Comparison of ENCODE assay signal across 37 cellular contexts in the genomic region with DNA sequence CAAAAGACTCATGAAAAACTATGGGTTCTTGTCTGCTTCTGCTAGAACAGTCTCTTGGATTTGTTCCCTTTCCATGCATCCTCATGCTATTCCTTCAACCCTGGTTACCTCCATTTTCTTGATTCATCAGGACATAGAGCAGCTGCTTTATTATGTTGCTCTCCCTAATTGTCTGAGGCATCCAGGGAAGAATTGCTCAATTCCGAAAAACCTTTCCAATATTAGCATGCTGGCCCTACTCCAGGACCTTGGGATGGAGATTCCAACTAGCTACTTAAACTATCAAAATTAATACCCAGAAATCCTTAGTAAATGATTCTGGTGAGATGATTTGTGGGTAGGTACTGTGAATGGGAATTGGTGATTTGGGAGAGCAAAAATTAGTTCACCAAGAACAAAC. TPM values are rescaled to one million over a fixed set of nuclear protein-coding genes. Genes with fewer than 3 reads are reported as not detected.
"Had no signal": no experiment of that assay in that cellular context is flagged by ENCODE, and none has a peak within 500 bp of the region (broad histone marks: within the 10 kb centered on the region; RNA-seq: fewer than 3 reads in every experiment).

No MANE protein-coding gene starts in this region.

- H3K4me1 ChIP-seq: Peyer's patch had no signal

- H3K9me3 Mint-ChIP-seq: activated CD4-positive, alpha-beta memory T cell treated with anti-CD3 and anti-CD28 coated beads, Interleukin-2, amount 10 ng/mL, durations not matched to agents 7 days and 5 days; activated naive CD4-positive, alpha-beta T cell treated with anti-CD3 and anti-CD28 coated beads, Interleukin-2, amount 10 ng/mL, durations not matched to agents 7 days and 5 days; activated naive CD8-positive, alpha-beta T cell treated with anti-CD3 and anti-CD28 coated beads, Interleukin-2, amount 50 U/mL, for 24 hours had no signal

- H3K4me3 ChIP-seq: MG63, Peyer's patch, SK-N-MC had no signal

- H3K36me3 ChIP-seq: MG63, Peyer's patch, WERI-Rb-1 had no signal

- H3K27me3 ChIP-seq: MG63, Peyer's patch had no signal

- H3K9me3 ChIP-seq: MG63, Peyer's patch had no signal

- H3K4me3 Mint-ChIP-seq: activated CD4-positive, alpha-beta memory T cell treated with anti-CD3 and anti-CD28 coated beads, Interleukin-2, amount 10 ng/mL, durations not matched to agents 7 days and 5 days; activated CD8-positive, alpha-beta memory T cell treated with anti-CD3 and anti-CD28 coated beads, Interleukin-2, amount 10 ng/mL, durations not matched to agents 7 days and 5 days; activated naive CD4-positive, alpha-beta T cell treated with anti-CD3 and anti-CD28 coated beads, Interleukin-2, amount 10 ng/mL, durations not matched to agents 7 days and 5 days; activated naive CD8-positive, alpha-beta T cell; activated naive CD8-positive, alpha-beta T cell treated with anti-CD3 and anti-CD28 coated beads, Interleukin-2, amount 50 U/mL, for 24 hours; brain had no signal

- H3K27ac Mint-ChIP-seq: activated CD4-positive, alpha-beta memory T cell treated with anti-CD3 and anti-CD28 coated beads, Interleukin-2, amount 10 ng/mL, durations not matched to agents 7 days and 5 days; activated CD8-positive, alpha-beta memory T cell treated with anti-CD3 and anti-CD28 coated beads, Interleukin-2, amount 10 ng/mL, durations not matched to agents 7 days and 5 days; activated naive CD4-positive, alpha-beta T cell treated with anti-CD3 and anti-CD28 coated beads, Interleukin-2, amount 10 ng/mL, durations not matched to agents 7 days and 5 days; activated naive CD8-positive, alpha-beta T cell; activated naive CD8-positive, alpha-beta T cell treated with anti-CD3 and anti-CD28 coated beads, Interleukin-2, amount 50 U/mL, for 24 hours had no signal

- H3K27me3 Mint-ChIP-seq: activated CD4-positive, alpha-beta memory T cell treated with anti-CD3 and anti-CD28 coated beads, Interleukin-2, amount 10 ng/mL, durations not matched to agents 7 days and 5 days; activated CD8-positive, alpha-beta memory T cell treated with anti-CD3 and anti-CD28 coated beads, Interleukin-2, amount 10 ng/mL, durations not matched to agents 7 days and 5 days; activated naive CD4-positive, alpha-beta T cell treated with anti-CD3 and anti-CD28 coated beads, Interleukin-2, amount 10 ng/mL, durations not matched to agents 7 days and 5 days; activated naive CD8-positive, alpha-beta T cell; activated naive CD8-positive, alpha-beta T cell treated with anti-CD3 and anti-CD28 coated beads, Interleukin-2, amount 50 U/mL, for 24 hours; brain had no signal

- H3K36me3 Mint-ChIP-seq: activated CD8-positive, alpha-beta memory T cell treated with anti-CD3 and anti-CD28 coated beads, Interleukin-2, amount 10 ng/mL, durations not matched to agents 7 days and 5 days; activated naive CD4-positive, alpha-beta T cell treated with anti-CD3 and anti-CD28 coated beads, Interleukin-2, amount 10 ng/mL, durations not matched to agents 7 days and 5 days; activated naive CD8-positive, alpha-beta T cell; brain had no signal

- H3K4me1 Mint-ChIP-seq: activated CD4-positive, alpha-beta memory T cell treated with anti-CD3 and anti-CD28 coated beads, Interleukin-2, amount 10 ng/mL, durations not matched to agents 7 days and 5 days; activated CD8-positive, alpha-beta memory T cell treated with anti-CD3 and anti-CD28 coated beads, Interleukin-2, amount 10 ng/mL, durations not matched to agents 7 days and 5 days; activated naive CD4-positive, alpha-beta T cell treated with anti-CD3 and anti-CD28 coated beads, Interleukin-2, amount 10 ng/mL, durations not matched to agents 7 days and 5 days; activated naive CD8-positive, alpha-beta T cell treated with anti-CD3 and anti-CD28 coated beads, Interleukin-2, amount 50 U/mL, for 24 hours had no signal

- DNase-seq: activated CD4-positive, alpha-beta memory T cell treated with anti-CD3 and anti-CD28 coated beads, Interleukin-2, amount 10 ng/mL, durations not matched to agents 7 days and 5 days; activated CD4-positive, alpha-beta T cell treated with anti-CD3 and anti-CD28 coated beads for 1 hour; activated CD4-positive, alpha-beta T cell treated with anti-CD3 and anti-CD28 coated beads for 48 hours; activated CD4-positive, CD25-positive, alpha-beta regulatory T cell; activated CD8-positive, alpha-beta memory T cell treated with anti-CD3 and anti-CD28 coated beads for 24 hours; activated CD8-positive, alpha-beta memory T cell treated with anti-CD3 and anti-CD28 coated beads, Interleukin-2, amount 10 ng/mL, durations not matched to agents 7 days and 5 days; activated CD8-positive, alpha-beta memory T cell treated with anti-CD3 and anti-CD28 coated beads, Interleukin-2, amount 50 U/mL, for 48 hours; activated effector memory CD4-positive, alpha-beta T cell treated with Interleukin-2 at 50 U/mL for 16 hours; activated naive CD4-positive, alpha-beta T cell treated with anti-CD3 and anti-CD28 coated beads, Interleukin-2, amount 10 ng/mL, durations not matched to agents 7 days and 5 days; activated naive CD8-positive, alpha-beta T cell treated with anti-CD3 and anti-CD28 coated beads, Interleukin-2, amount 50 U/mL, for 24 hours; activated T-cell treated with anti-CD3 and anti-CD28 coated beads, Interleukin-2, amount 50 U/mL, for 48 hours; anterior cingulate cortex; caudate nucleus; Karpas-422; KBM-7; MG63; NCI-H1048; NCI-H1105 treated with DMSO at 0.1 percent for 48 hours; NCI-H1436; NCI-H1694; NCI-H1930; NCI-H2081 treated with DMSO at 0.1 percent for 48 hours; NCI-H226; NCI-H524 treated with DMSO at 0.1 percent for 48 hours; PC-3; Peyer's patch; T1000; WERI-Rb-1 had no signal

- H3K27ac ChIP-seq: Peyer's patch, RWPE1, SK-N-MC, WERI-Rb-1 had no signal

RNA-seq across cellular contexts. Expression of gene FAM47B, which starts 56.6 kb away (rescaled TPM):
- total RNA-seq: activated CD4-positive, alpha-beta memory T cell treated with anti-CD3 and anti-CD28 coated beads, Interleukin-2, amount 10 ng/mL, durations not matched to agents 7 days and 5 days; activated CD8-positive, alpha-beta memory T cell treated with anti-CD3 and anti-CD28 coated beads, Interleukin-2, amount 10 ng/mL, durations not matched to agents 7 days and 5 days; bronchial epithelial cell; NCI-H460; PC-3; Peyer's patch; Right ventricle myocardium inferior; T-helper 1 cell treated with Interleukin-12 subunit alpha and Interleukin-12 subunit beta and Interleukin-4 antibody, amounts not matched to agents 30 ng/mL and 1 ng/mL, for 36 hours; T-helper 2 cell treated with Interferon-gamma antibody and Interleukin-4, amounts not matched to agents 100 ng/mL and 5 ng/mL, for 36 hours had no signal
